Comparison of ENCODE assay signal across 1 cellular context in genomic region chr5:79687911-79688310, GRCh38.
TF ChIP-seq lines count a peak whose summit lies in the region.

No MANE protein-coding gene starts in this region.

TF ChIP-seq in WTC11, 78 proteins besides CTCF, POLR2A, EP300 and RAD21 (continued from another document):
- no peak for TF ChIP-seq GTF2I (CRISPR knock-in tag; conservative IDR thresholded peaks at IDR 0.05)
- no peak for TF ChIP-seq SP1 (CRISPR knock-in tag; conservative IDR thresholded peaks at IDR 0.05)
- no peak for TF ChIP-seq ZNF396 (CRISPR knock-in tag; IDR thresholded peaks at IDR 0.05; ENCODE audit: borderline replicate concordance)
